Comparison of ENCODE assay signal across 19 cellular contexts in the genomic region with DNA sequence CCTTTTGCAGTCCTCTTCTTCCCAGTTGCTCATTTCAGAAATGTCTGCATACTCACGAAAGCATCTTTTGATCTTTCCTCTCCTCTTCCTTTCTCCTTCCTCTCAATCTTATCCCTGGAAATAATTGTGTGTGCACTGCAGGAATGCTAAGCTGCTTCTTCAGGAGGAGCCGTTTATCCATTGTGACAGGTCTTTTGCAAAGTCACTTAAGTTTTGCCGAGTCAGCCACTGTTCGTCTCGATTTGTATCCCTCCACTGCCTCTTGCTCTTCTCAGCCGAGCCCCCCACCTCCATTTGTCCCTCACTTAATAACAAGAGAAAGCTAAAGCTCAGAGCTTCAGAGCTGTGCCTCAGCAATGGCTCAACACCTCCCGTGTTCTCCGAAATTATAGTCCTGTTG.
"Had no signal": no experiment of that assay in that cellular context is flagged by ENCODE, and none has a peak within 500 bp of the region (broad histone marks: within the 10 kb centered on the region; RNA-seq: fewer than 3 reads in every experiment).

No MANE protein-coding gene starts in this region.

- H3K4me3 ChIP-seq: coronary artery, heart left ventricle, left ventricle myocardium inferior, right atrium auricular region, SJCRH30, skin epidermis, tibial artery had no signal

- FAIRE-seq: frontal cortex, keratinocyte had no signal

- H3K4me3 Mint-ChIP-seq: activated naive CD4-positive, alpha-beta T cell treated with anti-CD3 and anti-CD28 coated beads for 36 hours had no signal

- H3K36me3 ChIP-seq: heart left ventricle, left ventricle myocardium inferior, neutrophil, right atrium auricular region, SJCRH30, tibial artery had no signal

- H3K27ac Mint-ChIP-seq: activated naive CD4-positive, alpha-beta T cell treated with anti-CD3 and anti-CD28 coated beads for 36 hours had no signal

- H3K27ac ChIP-seq: coronary artery, heart left ventricle, left ventricle myocardium inferior, neutrophil, right atrium auricular region, SJCRH30, skin epidermis, tibial artery had no signal

- DNase-seq: activated CD4-positive, alpha-beta T cell treated with anti-CD3 and anti-CD28 coated beads for 4 hours; activated CD8-positive, alpha-beta memory T cell treated with anti-CD3 and anti-CD28 coated beads for 24 hours; activated naive CD4-positive, alpha-beta T cell treated with anti-CD3 and anti-CD28 coated beads for 36 hours; central memory CD4-positive, alpha-beta T cell; effector memory CD4-positive, alpha-beta T cell; heart left ventricle; left ventricle myocardium inferior; mesenchymal stem cell; SJCRH30; stimulated activated CD4-positive, alpha-beta T cell treated with anti-CD3 and anti-CD28 coated beads, Interleukin-4, amount 100 ng/mL, for 4 hours; SW 1271; T1000; tibial artery had no signal

- H3K27me3 ChIP-seq: heart left ventricle, neutrophil, right atrium auricular region, tibial artery had no signal

- H3K9me3 ChIP-seq: heart left ventricle, left ventricle myocardium inferior, neutrophil, right atrium auricular region, SJCRH30, tibial artery had no signal

- H3K9me3 Mint-ChIP-seq: activated naive CD4-positive, alpha-beta T cell treated with anti-CD3 and anti-CD28 coated beads for 36 hours had no signal

- ATAC-seq: heart left ventricle had no signal

- H3K4me1 ChIP-seq: heart left ventricle, left ventricle myocardium inferior, right atrium auricular region, SJCRH30, tibial artery had no signal
